In the genomic region with DNA sequence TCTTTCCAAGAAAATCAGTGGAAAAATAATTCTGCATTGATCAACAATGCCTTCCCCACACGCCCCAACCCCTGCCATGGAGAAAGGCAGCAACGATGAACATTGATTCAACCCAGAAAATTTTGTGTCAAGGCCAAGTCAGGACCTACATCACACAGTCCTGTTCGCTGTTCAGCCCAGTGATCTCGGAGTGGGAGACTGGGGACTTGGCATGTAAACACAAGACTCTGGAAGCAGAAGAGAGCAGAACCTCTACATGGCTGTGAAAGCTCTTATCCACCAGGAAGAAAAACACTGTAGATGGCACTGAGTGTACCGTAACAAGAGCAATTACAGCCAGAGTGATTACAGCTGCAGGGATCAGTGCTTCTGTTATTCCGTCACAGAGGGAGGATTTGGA, we compare ENCODE assay signal across 20 cellular contexts.
"Had no signal": no experiment of that assay in that cellular context is flagged by ENCODE, and none has a peak within 500 bp of the region (broad histone marks: within the 10 kb centered on the region; RNA-seq: fewer than 3 reads in every experiment).

No MANE protein-coding gene starts in this region.

- H3K27me3 Mint-ChIP-seq: activated CD4-positive, alpha-beta T cell treated with anti-CD3 and anti-CD28 coated beads, Interleukin-2, amount 10 ng/mL, durations not matched to agents 7 days and 5 days had no signal

- H3K4me1 Mint-ChIP-seq: activated CD4-positive, alpha-beta T cell treated with anti-CD3 and anti-CD28 coated beads, Interleukin-2, amount 10 ng/mL, durations not matched to agents 7 days and 5 days; natural killer cell; stimulated activated effector memory CD8-positive, alpha-beta T cell treated with anti-CD3 and anti-CD28 coated beads, Interleukin-12 subunit alpha, Interleukin-12 subunit beta, amount 100 ng/mL, for 72 hours had no signal

- H3K36me3 Mint-ChIP-seq: natural killer cell; stimulated activated effector memory CD8-positive, alpha-beta T cell treated with anti-CD3 and anti-CD28 coated beads, Interleukin-12 subunit alpha, Interleukin-12 subunit beta, amount 100 ng/mL, for 72 hours had no signal

- DNase-seq: activated CD4-positive, alpha-beta T cell treated with anti-CD3 and anti-CD28 coated beads, Interleukin-2, amount 10 ng/mL, durations not matched to agents 7 days and 5 days; activated CD8-positive, alpha-beta memory T cell treated with anti-CD3 and anti-CD28 coated beads, Interleukin-2, amount 50 U/mL, for 4 hours; activated naive CD4-positive, alpha-beta T cell treated with anti-CD3 and anti-CD28 coated beads, Interleukin-2, amount 50 U/mL, for 16 hours; activated T-cell treated with anti-CD3 and anti-CD28 coated beads, Interleukin-2, amount 50 U/mL, for 4 hours; aorta; brain microvascular endothelial cell; central memory CD4-positive, alpha-beta T cell; endodermal cell; foreskin fibroblast; left cardiac atrium; lower lobe of right lung; natural killer cell; right lobe of liver; stimulated activated CD4-positive, alpha-beta T cell treated with anti-CD3 and anti-CD28 coated beads, Interleukin-4, amount 100 ng/mL, for 24 hours; stomach; T-helper 9 cell; testis; upper lobe of left lung had no signal

- H3K9me3 Mint-ChIP-seq: activated CD4-positive, alpha-beta T cell treated with anti-CD3 and anti-CD28 coated beads, Interleukin-2, amount 10 ng/mL, durations not matched to agents 7 days and 5 days; activated T-cell treated with anti-CD3 and anti-CD28 coated beads, Interleukin-2, amount 50 U/mL, for 4 hours; endodermal cell had no signal

- H3K4me3 Mint-ChIP-seq: activated CD4-positive, alpha-beta T cell treated with anti-CD3 and anti-CD28 coated beads, Interleukin-2, amount 10 ng/mL, durations not matched to agents 7 days and 5 days; activated T-cell treated with anti-CD3 and anti-CD28 coated beads, Interleukin-2, amount 50 U/mL, for 4 hours; endodermal cell; natural killer cell; stimulated activated effector memory CD8-positive, alpha-beta T cell treated with anti-CD3 and anti-CD28 coated beads, Interleukin-12 subunit alpha, Interleukin-12 subunit beta, amount 100 ng/mL, for 72 hours had no signal

- ATAC-seq: activated CD4-positive, CD25-positive, alpha-beta regulatory T cell treated with anti-CD3 and anti-CD28 coated beads, Interleukin-2, amount 50 U/mL, for 24 hours; activated T-cell treated with anti-CD3 and anti-CD28 coated beads, Interleukin-2, amount 50 U/mL, for 4 hours; left cardiac atrium; lower lobe of right lung; natural killer cell; right lobe of liver; stimulated activated effector memory CD8-positive, alpha-beta T cell treated with anti-CD3 and anti-CD28 coated beads, Interleukin-12 subunit alpha, Interleukin-12 subunit beta, amount 100 ng/mL, for 72 hours had no signal

- H3K27ac Mint-ChIP-seq: activated CD4-positive, alpha-beta T cell treated with anti-CD3 and anti-CD28 coated beads, Interleukin-2, amount 10 ng/mL, durations not matched to agents 7 days and 5 days; endodermal cell; natural killer cell; stimulated activated effector memory CD8-positive, alpha-beta T cell treated with anti-CD3 and anti-CD28 coated beads, Interleukin-12 subunit alpha, Interleukin-12 subunit beta, amount 100 ng/mL, for 72 hours had no signal
